27 cellular contexts compared by ENCODE assay signal in the genomic region with DNA sequence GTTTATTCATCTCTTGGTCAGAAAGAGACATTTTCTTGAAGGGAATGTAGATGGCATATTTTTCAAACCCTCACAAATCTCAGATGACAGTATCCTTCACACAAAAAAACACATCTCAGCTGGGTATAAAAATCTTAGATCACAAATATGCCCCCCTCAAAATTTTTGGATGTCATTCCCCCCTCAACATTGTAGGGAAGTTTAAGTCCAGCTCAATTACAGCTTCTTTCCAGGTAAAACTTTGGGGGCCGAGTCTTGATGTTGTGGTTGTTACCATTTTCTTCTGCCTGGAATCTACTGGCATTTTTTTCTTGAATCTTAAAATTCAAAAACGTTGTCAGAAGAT.
"Had no signal": no experiment of that assay in that cellular context is flagged by ENCODE, and none has a peak within 500 bp of the region (broad histone marks: within the 10 kb centered on the region; RNA-seq: fewer than 3 reads in every experiment).

No MANE protein-coding gene starts in this region.

- H3K27ac ChIP-seq: colonic mucosa, pancreas, WERI-Rb-1 had no signal

- H3K27ac Mint-ChIP-seq: activated CD8-positive, alpha-beta memory T cell treated with anti-CD3 and anti-CD28 coated beads, Interleukin-2, amount 10 ng/mL, durations not matched to agents 7 days and 5 days; activated CD8-positive, alpha-beta T cell treated with anti-CD3 and anti-CD28 coated beads for 36 hours; activated naive CD4-positive, alpha-beta T cell treated with anti-CD3 and anti-CD28 coated beads, Interleukin-2, amount 50 U/mL, for 24 hours; activated naive CD8-positive, alpha-beta T cell treated with anti-CD3 and anti-CD28 coated beads, Interleukin-2, amount 50 U/mL, for 24 hours; activated T-helper 2 cell treated with anti-CD3 and anti-CD28 coated beads, Interferon-gamma antibody, Interleukin-2, Interleukin-4, amounts not matched to agents 10 μg/mL and 5 μg/mL and 100 μg/mL, durations not matched to agents 14 hours and 24 hours and 36 hours; T-helper 17 cell had no signal

- H3K36me3 ChIP-seq: colonic mucosa, prostate gland had no signal

- H3K27me3 ChIP-seq: colonic mucosa, gastrocnemius medialis, pancreas, testis had no signal

- ATAC-seq: activated CD4-positive, CD25-positive, alpha-beta regulatory T cell treated with anti-CD3 and anti-CD28 coated beads, Interleukin-2, amount 50 U/mL, for 24 hours; activated CD8-positive, alpha-beta memory T cell treated with anti-CD3 and anti-CD28 coated beads, Interleukin-2, amount 10 ng/mL, durations not matched to agents 7 days and 5 days; activated CD8-positive, alpha-beta T cell treated with anti-CD3 and anti-CD28 coated beads for 36 hours; activated naive CD8-positive, alpha-beta T cell treated with anti-CD3 and anti-CD28 coated beads, Interleukin-2, amount 50 U/mL, for 24 hours; naive thymus-derived CD8-positive, alpha-beta T cell; T-helper 17 cell had no signal

- H3K4me3 ChIP-seq: colonic mucosa, gastrocnemius medialis, pancreas, prostate gland, testis had no signal

- DNase-seq: activated CD4-positive, alpha-beta T cell treated with anti-CD3 and anti-CD28 coated beads, Interleukin-2, amount 50 U/mL, for 1 hour; activated CD8-positive, alpha-beta memory T cell treated with anti-CD3 and anti-CD28 coated beads, Interleukin-2, amount 10 ng/mL, durations not matched to agents 7 days and 5 days; activated CD8-positive, alpha-beta T cell treated with anti-CD3 and anti-CD28 coated beads for 36 hours; activated naive CD8-positive, alpha-beta T cell treated with anti-CD3 and anti-CD28 coated beads, Interleukin-2, amount 50 U/mL, for 24 hours; activated T-cell treated with anti-CD3 and anti-CD28 coated beads, Interleukin-2, amount 50 U/mL, for 48 hours; anterior cingulate cortex; colonic mucosa; effector CD8-positive, alpha-beta T cell; gastrocnemius medialis; hippocampal formation; left cardiac atrium; mammary epithelial cell; naive thymus-derived CD8-positive, alpha-beta T cell; nucleus accumbens; pancreas; stimulated activated CD4-positive, alpha-beta T cell treated with anti-CD3 and anti-CD28 coated beads, Interleukin-2, amount 100 ng/mL, for 48 hours; stimulated activated naive CD4-positive, alpha-beta T cell treated with Interleukin-2 at 50 U/mL for 16 hours; T-helper 17 cell; T1000; testis; WERI-Rb-1 had no signal

- H3K9me3 Mint-ChIP-seq: activated naive CD4-positive, alpha-beta T cell treated with anti-CD3 and anti-CD28 coated beads, Interleukin-2, amount 50 U/mL, for 24 hours had no signal

- H3K4me1 ChIP-seq: colonic mucosa, testis had no signal

- H3K27me3 Mint-ChIP-seq: activated CD8-positive, alpha-beta memory T cell treated with anti-CD3 and anti-CD28 coated beads, Interleukin-2, amount 10 ng/mL, durations not matched to agents 7 days and 5 days; activated CD8-positive, alpha-beta T cell treated with anti-CD3 and anti-CD28 coated beads for 36 hours; activated naive CD4-positive, alpha-beta T cell treated with anti-CD3 and anti-CD28 coated beads, Interleukin-2, amount 50 U/mL, for 24 hours; activated naive CD8-positive, alpha-beta T cell treated with anti-CD3 and anti-CD28 coated beads, Interleukin-2, amount 50 U/mL, for 24 hours; naive thymus-derived CD8-positive, alpha-beta T cell; T-helper 17 cell; type B pancreatic cell had no signal

- H3K9me3 ChIP-seq: colonic mucosa, gastrocnemius medialis, pancreas, prostate gland, testis had no signal

- H3K4me3 Mint-ChIP-seq: activated CD8-positive, alpha-beta memory T cell treated with anti-CD3 and anti-CD28 coated beads, Interleukin-2, amount 10 ng/mL, durations not matched to agents 7 days and 5 days; activated CD8-positive, alpha-beta T cell treated with anti-CD3 and anti-CD28 coated beads for 36 hours; activated naive CD4-positive, alpha-beta T cell treated with anti-CD3 and anti-CD28 coated beads, Interleukin-2, amount 50 U/mL, for 24 hours; activated naive CD8-positive, alpha-beta T cell treated with anti-CD3 and anti-CD28 coated beads, Interleukin-2, amount 50 U/mL, for 24 hours; naive thymus-derived CD8-positive, alpha-beta T cell; neural crest cell; T-helper 17 cell; type B pancreatic cell had no signal
